Comparison of ENCODE assay signal across 1 cellular context in the genomic region with DNA sequence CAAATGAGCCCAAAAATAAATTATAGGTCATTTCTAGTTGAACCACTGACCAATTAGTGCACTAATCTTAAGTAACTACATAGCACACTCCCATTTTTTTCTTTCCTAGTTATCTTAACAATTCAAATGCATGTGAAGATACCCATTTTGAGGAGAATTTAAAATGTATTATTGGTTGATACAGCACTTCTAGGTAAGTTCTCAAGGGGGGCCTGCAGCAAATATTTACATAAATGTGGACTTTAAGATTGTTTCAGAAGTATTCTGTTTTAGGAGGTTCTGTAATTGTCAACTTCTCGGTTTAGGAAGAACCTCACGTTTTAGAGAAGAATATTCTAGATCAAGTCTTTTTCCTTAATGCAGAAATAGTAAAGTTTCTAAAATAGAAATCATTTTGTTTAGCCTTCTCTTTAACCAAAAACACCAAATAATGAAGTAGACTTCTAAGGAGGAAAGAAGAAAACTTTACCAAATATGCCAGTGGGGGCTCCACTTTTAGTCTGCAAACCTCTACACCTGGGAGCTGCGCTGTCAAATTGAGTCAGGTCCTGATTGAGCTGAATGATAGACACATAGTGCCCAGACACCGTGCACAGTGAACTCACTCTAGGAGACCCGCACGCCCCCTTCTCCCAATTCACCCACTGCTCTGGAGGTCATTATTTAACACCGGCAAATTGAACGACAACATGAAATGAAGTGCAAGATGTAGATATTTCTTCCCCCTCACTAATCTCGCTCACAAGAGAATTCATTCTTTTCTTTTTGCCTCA.
TF ChIP-seq lines count a peak whose summit lies in the region.

No MANE protein-coding gene starts in this region.

TF ChIP-seq in K562, 482 proteins besides CTCF, POLR2A, EP300 and RAD21 (continued from another document):
- TF ChIP-seq, protein P1, sequence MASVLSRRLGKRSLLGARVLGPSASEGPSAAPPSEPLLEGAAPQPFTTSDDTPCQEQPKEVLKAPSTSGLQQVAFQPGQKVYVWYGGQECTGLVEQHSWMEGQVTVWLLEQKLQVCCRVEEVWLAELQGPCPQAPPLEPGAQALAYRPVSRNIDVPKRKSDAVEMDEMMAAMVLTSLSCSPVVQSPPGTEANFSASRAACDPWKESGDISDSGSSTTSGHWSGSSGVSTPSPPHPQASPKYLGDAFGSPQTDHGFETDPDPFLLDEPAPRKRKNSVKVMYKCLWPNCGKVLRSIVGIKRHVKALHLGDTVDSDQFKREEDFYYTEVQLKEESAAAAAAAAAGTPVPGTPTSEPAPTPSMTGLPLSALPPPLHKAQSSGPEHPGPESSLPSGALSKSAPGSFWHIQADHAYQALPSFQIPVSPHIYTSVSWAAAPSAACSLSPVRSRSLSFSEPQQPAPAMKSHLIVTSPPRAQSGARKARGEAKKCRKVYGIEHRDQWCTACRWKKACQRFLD (CRISPR knock-in tag; IDR thresholded peaks at IDR 0.05) = peak; percentile 52
- TF ChIP-seq SMARCE1 (IDR thresholded peaks at IDR 0.05) (0 out of 2 replicates have a peak, but pooled peaks have one; percentile 19), KAT2B (IDR thresholded peaks at IDR 0.05; ENCODE audit: low read depth, low read length) (no peak), HNRNPH1 (optimal IDR thresholded peaks at IDR 0.05; ENCODE audit: low read depth, low read length) (no peak), ILF3 (IDR thresholded peaks at IDR 0.05; ENCODE audit: borderline replicate concordance) (0 out of 2 replicates have a peak, but pooled peaks have one; percentile 11), BRD4 (IDR thresholded peaks at IDR 0.05) (no peak), SMARCA4 (IDR thresholded peaks at IDR 0.05) (peak; percentile 39; the same call in 1 of the 2 replicates), NBN (IDR thresholded peaks at IDR 0.05; ENCODE audit: low read depth) (no peak), NR4A1 (CRISPR knock-in tag; IDR thresholded peaks at IDR 0.05) (no peak), NR4A1 (tag; IDR thresholded peaks at IDR 0.05) (0 out of 2 replicates have a peak, but pooled peaks have one; percentile 28), CXXC5 (CRISPR knock-in tag; IDR thresholded peaks at IDR 0.05) (peak; percentile 30)
- TF ChIP-seq, protein P2, sequence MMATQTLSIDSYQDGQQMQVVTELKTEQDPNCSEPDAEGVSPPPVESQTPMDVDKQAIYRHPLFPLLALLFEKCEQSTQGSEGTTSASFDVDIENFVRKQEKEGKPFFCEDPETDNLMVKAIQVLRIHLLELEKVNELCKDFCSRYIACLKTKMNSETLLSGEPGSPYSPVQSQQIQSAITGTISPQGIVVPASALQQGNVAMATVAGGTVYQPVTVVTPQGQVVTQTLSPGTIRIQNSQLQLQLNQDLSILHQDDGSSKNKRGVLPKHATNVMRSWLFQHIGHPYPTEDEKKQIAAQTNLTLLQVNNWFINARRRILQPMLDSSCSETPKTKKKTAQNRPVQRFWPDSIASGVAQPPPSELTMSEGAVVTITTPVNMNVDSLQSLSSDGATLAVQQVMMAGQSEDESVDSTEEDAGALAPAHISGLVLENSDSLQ (IDR thresholded peaks at IDR 0.05) = peak; percentile 56
- TF ChIP-seq, protein P3, sequence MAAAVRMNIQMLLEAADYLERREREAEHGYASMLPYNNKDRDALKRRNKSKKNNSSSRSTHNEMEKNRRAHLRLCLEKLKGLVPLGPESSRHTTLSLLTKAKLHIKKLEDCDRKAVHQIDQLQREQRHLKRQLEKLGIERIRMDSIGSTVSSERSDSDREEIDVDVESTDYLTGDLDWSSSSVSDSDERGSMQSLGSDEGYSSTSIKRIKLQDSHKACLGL (CRISPR knock-in tag; IDR thresholded peaks at IDR 0.05; ENCODE audit: borderline replicate concordance, poor library complexity, severe bottlenecking) = no peak
- TF ChIP-seq, protein P4, sequence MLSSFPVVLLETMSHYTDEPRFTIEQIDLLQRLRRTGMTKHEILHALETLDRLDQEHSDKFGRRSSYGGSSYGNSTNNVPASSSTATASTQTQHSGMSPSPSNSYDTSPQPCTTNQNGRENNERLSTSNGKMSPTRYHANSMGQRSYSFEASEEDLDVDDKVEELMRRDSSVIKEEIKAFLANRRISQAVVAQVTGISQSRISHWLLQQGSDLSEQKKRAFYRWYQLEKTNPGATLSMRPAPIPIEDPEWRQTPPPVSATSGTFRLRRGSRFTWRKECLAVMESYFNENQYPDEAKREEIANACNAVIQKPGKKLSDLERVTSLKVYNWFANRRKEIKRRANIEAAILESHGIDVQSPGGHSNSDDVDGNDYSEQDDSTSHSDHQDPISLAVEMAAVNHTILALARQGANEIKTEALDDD (IDR thresholded peaks at IDR 0.05) = peak; percentile 51
- TF ChIP-seq, protein P5, sequence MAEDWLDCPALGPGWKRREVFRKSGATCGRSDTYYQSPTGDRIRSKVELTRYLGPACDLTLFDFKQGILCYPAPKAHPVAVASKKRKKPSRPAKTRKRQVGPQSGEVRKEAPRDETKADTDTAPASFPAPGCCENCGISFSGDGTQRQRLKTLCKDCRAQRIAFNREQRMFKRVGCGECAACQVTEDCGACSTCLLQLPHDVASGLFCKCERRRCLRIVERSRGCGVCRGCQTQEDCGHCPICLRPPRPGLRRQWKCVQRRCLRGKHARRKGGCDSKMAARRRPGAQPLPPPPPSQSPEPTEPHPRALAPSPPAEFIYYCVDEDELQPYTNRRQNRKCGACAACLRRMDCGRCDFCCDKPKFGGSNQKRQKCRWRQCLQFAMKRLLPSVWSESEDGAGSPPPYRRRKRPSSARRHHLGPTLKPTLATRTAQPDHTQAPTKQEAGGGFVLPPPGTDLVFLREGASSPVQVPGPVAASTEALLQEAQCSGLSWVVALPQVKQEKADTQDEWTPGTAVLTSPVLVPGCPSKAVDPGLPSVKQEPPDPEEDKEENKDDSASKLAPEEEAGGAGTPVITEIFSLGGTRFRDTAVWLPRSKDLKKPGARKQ (CRISPR knock-in tag; IDR thresholded peaks at IDR 0.05) = 0 out of 2 replicates have a peak, but pooled peaks have one; percentile 33
- TF ChIP-seq, protein P6, sequence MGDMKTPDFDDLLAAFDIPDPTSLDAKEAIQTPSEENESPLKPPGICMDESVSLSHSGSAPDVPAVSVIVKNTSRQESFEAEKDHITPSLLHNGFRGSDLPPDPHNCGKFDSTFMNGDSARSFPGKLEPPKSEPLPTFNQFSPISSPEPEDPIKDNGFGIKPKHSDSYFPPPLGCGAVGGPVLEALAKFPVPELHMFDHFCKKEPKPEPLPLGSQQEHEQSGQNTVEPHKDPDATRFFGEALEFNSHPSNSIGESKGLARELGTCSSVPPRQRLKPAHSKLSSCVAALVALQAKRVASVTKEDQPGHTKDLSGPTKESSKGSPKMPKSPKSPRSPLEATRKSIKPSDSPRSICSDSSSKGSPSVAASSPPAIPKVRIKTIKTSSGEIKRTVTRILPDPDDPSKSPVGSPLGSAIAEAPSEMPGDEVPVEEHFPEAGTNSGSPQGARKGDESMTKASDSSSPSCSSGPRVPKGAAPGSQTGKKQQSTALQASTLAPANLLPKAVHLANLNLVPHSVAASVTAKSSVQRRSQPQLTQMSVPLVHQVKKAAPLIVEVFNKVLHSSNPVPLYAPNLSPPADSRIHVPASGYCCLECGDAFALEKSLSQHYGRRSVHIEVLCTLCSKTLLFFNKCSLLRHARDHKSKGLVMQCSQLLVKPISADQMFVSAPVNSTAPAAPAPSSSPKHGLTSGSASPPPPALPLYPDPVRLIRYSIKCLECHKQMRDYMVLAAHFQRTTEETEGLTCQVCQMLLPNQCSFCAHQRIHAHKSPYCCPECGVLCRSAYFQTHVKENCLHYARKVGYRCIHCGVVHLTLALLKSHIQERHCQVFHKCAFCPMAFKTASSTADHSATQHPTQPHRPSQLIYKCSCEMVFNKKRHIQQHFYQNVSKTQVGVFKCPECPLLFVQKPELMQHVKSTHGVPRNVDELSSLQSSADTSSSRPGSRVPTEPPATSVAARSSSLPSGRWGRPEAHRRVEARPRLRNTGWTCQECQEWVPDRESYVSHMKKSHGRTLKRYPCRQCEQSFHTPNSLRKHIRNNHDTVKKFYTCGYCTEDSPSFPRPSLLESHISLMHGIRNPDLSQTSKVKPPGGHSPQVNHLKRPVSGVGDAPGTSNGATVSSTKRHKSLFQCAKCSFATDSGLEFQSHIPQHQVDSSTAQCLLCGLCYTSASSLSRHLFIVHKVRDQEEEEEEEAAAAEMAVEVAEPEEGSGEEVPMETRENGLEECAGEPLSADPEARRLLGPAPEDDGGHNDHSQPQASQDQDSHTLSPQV (IDR thresholded peaks at IDR 0.05) = peak; percentile 34
- TF ChIP-seq, protein P7, sequence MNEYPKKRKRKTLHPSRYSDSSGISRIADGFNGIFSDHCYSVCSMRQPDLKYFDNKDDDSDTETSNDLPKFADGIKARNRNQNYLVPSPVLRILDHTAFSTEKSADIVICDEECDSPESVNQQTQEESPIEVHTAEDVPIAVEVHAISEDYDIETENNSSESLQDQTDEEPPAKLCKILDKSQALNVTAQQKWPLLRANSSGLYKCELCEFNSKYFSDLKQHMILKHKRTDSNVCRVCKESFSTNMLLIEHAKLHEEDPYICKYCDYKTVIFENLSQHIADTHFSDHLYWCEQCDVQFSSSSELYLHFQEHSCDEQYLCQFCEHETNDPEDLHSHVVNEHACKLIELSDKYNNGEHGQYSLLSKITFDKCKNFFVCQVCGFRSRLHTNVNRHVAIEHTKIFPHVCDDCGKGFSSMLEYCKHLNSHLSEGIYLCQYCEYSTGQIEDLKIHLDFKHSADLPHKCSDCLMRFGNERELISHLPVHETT (CRISPR knock-in tag; conservative IDR thresholded peaks at IDR 0.05 in 1 of 2, IDR thresholded peaks at IDR 0.05 in 1 of 2) = peak in 1 of 2 experiments; percentile 9; a peak in 1 of 4 replicates
